ENCODE assay signal across 8 cellular contexts in genomic region chr13:27006519-27007161, GRCh38.
DNase-seq lines count a peak whose midpoint lies in the region; ATAC-seq, FAIRE-seq and TF ChIP-seq lines count a peak whose summit lies in the region.

No MANE protein-coding gene starts in this region.

- H3K36me3 ChIP-seq in GM12878 (ENCODE audit: control insufficient read depth in 2 of 2, insufficient read depth in 2 of 2, low read length in 1 of 2) (no peaks in the 10 kb centered on the region), small intestine (ENCODE audit: control insufficient read depth in 2 of 2, insufficient read depth in 2 of 2, low read length in 2 of 2) (no peaks in the 10 kb centered on the region)

- BruUV-seq in GM12878 (replicated peaks; lab: Mats Ljungman, UMichigan): no TSS peak

- peak; percentile 49; the same call in 2 of the 3 replicates for ATAC-seq in GM12878
- ATAC-seq in naive thymus-derived CD8-positive, alpha-beta T cell: no peak

- H2AFZ ChIP-seq in GM12878 (ENCODE audit: control insufficient read depth, low read depth, low read length): no peak overlapping the region

- no peaks in the 10 kb centered on the region for H4K20me1 ChIP-seq in GM12878 (ENCODE audit: control insufficient read depth, insufficient read depth)

- CTCF ChIA-PET in GM12878 (lab: Yijun Ruan, JAX): interaction anchor here (1.1 kb wide), 1 partner anchor 21 kb away, joined by 4 read pairs; no protein-coding TSS in a partner anchor

- peak overlapping the region in 1 of 10 donors; percentile 37 for H3K27ac Mint-ChIP-seq in naive thymus-derived CD8-positive, alpha-beta T cell

- TF ChIP-seq EP300 in GM12878 (IDR thresholded peaks at IDR 0.05; ENCODE audit: borderline replicate concordance in 1 of 2, control insufficient read depth in 1 of 2, low read depth in 2 of 2, low read length in 2 of 2): no peak

- 20% methylated on average over 29 of the region's 29 CpGs for WGBS in GM12878 (ENCODE audit: insufficient coverage, insufficient replicate concordance, low lambda C conversion rate, missing lambda C conversion rate)
- 4 to 9% (median 4%) methylated on average over 29 of the region's 29 CpGs for WGBS in small intestine, 3 donors

- FAIRE-seq in GM12878 (lab: Jason Lieb, UNC) (no peak), small intestine (lab: Jason Lieb, UNC) (no peak)

- DNase-seq in AG20443 (ENCODE audit: low spot score) (peak; percentile 77), NCI-H1105 treated with DMSO at 0.1 percent for 48 hours (lab: John Stamatoyannopoulos, UW) (peak; percentile 73), GM12878 (ENCODE audit: low read depth, low spot score) (no peak), inferior parietal cortex (ENCODE audit: extremely low spot score) (peak; percentile 62), small intestine (peak; percentile 60), NOMO-1 treated with dmso at 0.1 percent for 144 hours (lab: John Stamatoyannopoulos, UW; ENCODE audit: unreplicated experiment) (no peak), activated gamma-delta T cell (lab: John Stamatoyannopoulos, UW) (no peak)
- no peak for DNase-seq in naive thymus-derived CD8-positive, alpha-beta T cell

- no peak for TF ChIP-seq CTCF in GM12878 (IDR thresholded peaks at IDR 0.05 in 2 of 3, conservative IDR thresholded peaks at IDR 0.05 in 1 of 3; ENCODE audit: control insufficient read depth in 2 of 3, extremely low read depth in 1 of 3, insufficient read depth in 1 of 3, low read depth in 3 of 3, low read length in 3 of 3)

- H3K4me2 ChIP-seq in GM12878 (ENCODE audit: control insufficient read depth, insufficient read depth): peak overlapping the region; percentile 30; the same call in 1 of the 2 replicates

- intact Hi-C loops in GM12878 (cut with micrococcal nuclease; ENCODE audit: unreplicated experiment): no loop called here

- H3K4me3 Mint-ChIP-seq in naive thymus-derived CD8-positive, alpha-beta T cell: peak overlapping the region in 3 of 10 donors; percentile 42 to 54 (median 48)

- H3K4me3 ChIP-seq in GM12878 (no peak overlapping the region), small intestine (ENCODE audit: low read depth in 1 of 2, low read length in 2 of 2) (peak overlapping the region; percentile 16 to 45)

- H3K27ac ChIP-seq in GM12878 (ENCODE audit: control insufficient read depth, insufficient read depth) (no peak overlapping the region), small intestine (ENCODE audit: low read depth in 1 of 2, low read length in 1 of 2) (peak overlapping the region in 1 of 2 donors; percentile 14)

- H3K27me3 ChIP-seq in GM12878 (replicated peaks in 1 of 2; ENCODE audit: control insufficient read depth in 2 of 2, insufficient read depth in 2 of 2, low read length in 1 of 2) (peaks cover 7 to 10% of the 10 kb centered on the region in 2 experiments), small intestine (ENCODE audit: control insufficient read depth in 2 of 2, insufficient read depth in 2 of 2, low read length in 2 of 2) (peaks cover 0 to 3% of the 10 kb centered on the region in 2 donors)

- POLR2A ChIA-PET in GM12878 (lab: Charles Lee): no interaction called here
- POLR2A ChIA-PET in naive thymus-derived CD8-positive, alpha-beta T cell (lab: Charles Lee): no interaction called here

- H3K36me3 Mint-ChIP-seq in naive thymus-derived CD8-positive, alpha-beta T cell: no peaks in the 10 kb centered on the region

- no peak for TF ChIP-seq RAD21 in GM12878 (IDR thresholded peaks at IDR 0.05; ENCODE audit: insufficient read depth, low read depth, low read length)

- no peaks in the 10 kb centered on the region for H3K79me2 ChIP-seq in GM12878 (ENCODE audit: control insufficient read depth, insufficient read depth, low read length)

- H3K9me3 ChIP-seq in GM12878 (replicated peaks; ENCODE audit: control insufficient read depth, insufficient read depth, low read length): no peaks in the 10 kb centered on the region
- H3K9me3 ChIP-seq in small intestine (ENCODE audit: control insufficient read depth, low read depth): no peaks in the 10 kb centered on the region

- H3K27me3 Mint-ChIP-seq in naive thymus-derived CD8-positive, alpha-beta T cell: peaks cover 25 to 54% (median 48%) of the 10 kb centered on the region in 5 donors

- H3K9ac ChIP-seq in GM12878 (ENCODE audit: control insufficient read depth, insufficient read depth, low read length): no peak overlapping the region

- RAD21 ChIA-PET in GM12878 (lab: Charles Lee; ENCODE audit: unreplicated experiment): interaction anchor here (0.7 kb wide), 1 partner anchor 218 kb away, joined by 4 read pairs; no protein-coding TSS in a partner anchor

- SMC1A ChIA-PET in GM12878 (lab: Charles Lee; ENCODE audit: uncharacterized antibody, unreplicated experiment): interaction anchor here (1.3 kb wide), 1 partner anchor 10 kb away, joined by 3 read pairs; no protein-coding TSS in a partner anchor

- in situ Hi-C loops in GM12878 (cut with MboI): no loop called here

- H3K4me1 ChIP-seq in GM12878 (ENCODE audit: control insufficient read depth, insufficient read depth, low read length): no peaks in the 10 kb centered on the region
- H3K4me1 ChIP-seq in small intestine (ENCODE audit: control insufficient read depth in 2 of 2, insufficient read depth in 1 of 2, low read depth in 1 of 2, low read length in 1 of 2): peaks cover 0 to 5% of the 10 kb centered on the region in 2 donors

- no peak for TF ChIP-seq POLR2A in GM12878 (IDR thresholded peaks at IDR 0.05; ENCODE audit: low read depth, low read length)

- peaks cover 5 to 12% (median 9%) of the 10 kb centered on the region in 4 donors for H3K4me1 Mint-ChIP-seq in naive thymus-derived CD8-positive, alpha-beta T cell

- H3K9me3 Mint-ChIP-seq in naive thymus-derived CD8-positive, alpha-beta T cell: no peaks in the 10 kb centered on the region

TF ChIP-seq in GM12878, 131 proteins besides CTCF, POLR2A, EP300 and RAD21:
- peak; percentile 53; the same call in 1 of the 2 replicates for TF ChIP-seq MLLT1 (IDR thresholded peaks at IDR 0.05)
- TF ChIP-seq SRF (IDR thresholded peaks at IDR 0.05; ENCODE audit: low read depth in 2 of 2, low read length in 2 of 2): peak; percentile 18 to 81; a peak in 2 of 4 replicates
- no peak for TF ChIP-seq MEF2B (IDR thresholded peaks at IDR 0.05; ENCODE audit: partially characterized antibody, poor library complexity, severe bottlenecking)

Comparison
In these comparisons a context has a peak if more than half of its experiments do, and no peak if none do; other contexts are left out.
1. DNase-seq: peak in AG20443 (single experiment), NCI-H1105 treated with DMSO at 0.1 percent for 48 hours (single experiment), inferior parietal cortex (single experiment) and small intestine (single experiment); none in GM12878 (single experiment), NOMO-1 treated with dmso at 0.1 percent for 144 hours (single experiment), naive thymus-derived CD8-positive, alpha-beta T cell (0 of 10) and activated gamma-delta T cell (single experiment).